ENCODE assay signal across 16 cellular contexts in the genomic region with DNA sequence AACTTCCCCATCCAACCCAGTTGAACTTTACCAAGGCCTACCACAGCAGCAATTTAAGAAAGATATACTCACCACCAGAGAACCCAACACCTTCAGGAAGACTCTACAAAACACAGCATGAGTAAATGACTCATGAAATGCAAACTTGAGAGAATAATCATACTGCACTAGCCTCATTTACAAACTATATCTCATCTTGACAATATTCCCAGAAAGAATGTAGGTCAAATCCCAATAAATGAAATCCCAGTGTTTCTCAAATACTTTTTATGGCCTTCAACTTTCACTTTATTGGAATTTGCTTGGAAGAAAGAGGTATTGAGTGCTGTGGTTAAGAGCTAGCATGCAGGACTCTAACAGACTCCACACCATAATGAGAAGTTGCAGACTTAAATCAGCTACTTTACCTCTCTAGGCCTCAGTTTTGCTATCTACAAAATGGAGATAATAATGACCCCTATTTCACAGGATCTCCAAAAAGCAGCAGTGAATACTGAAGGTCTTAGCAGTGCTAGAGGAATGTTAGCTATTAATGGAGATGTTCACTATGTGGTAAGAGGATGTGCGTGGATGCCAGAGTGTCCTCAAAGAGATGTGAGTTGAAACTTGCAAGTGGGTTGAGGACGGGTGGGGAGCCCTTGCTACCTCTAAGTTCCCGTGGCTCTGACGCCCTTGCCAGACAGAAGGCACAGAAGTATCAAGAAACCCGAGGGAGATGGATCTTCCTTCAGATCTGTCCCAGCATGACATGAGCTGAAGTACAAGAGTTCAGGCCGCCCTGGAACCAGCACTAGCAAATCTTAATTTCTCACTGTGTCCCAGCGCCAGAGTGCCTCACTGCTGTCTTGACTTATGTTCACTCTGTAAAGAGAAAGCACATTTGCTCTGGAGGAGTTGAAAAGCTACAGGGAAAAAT. TPM values are rescaled to one million over a fixed set of nuclear protein-coding genes. Genes with fewer than 3 reads are reported as not detected.
A peak's percentile ranks its signal among the peaks of the same experiment; 100 is the strongest.
DNase-seq lines count a peak whose midpoint lies in the region; ATAC-seq and TF ChIP-seq lines count a peak whose summit lies in the region.
"Had no signal": no experiment of that assay in that cellular context is flagged by ENCODE, and none has a peak within 500 bp of the region (broad histone marks: within the 10 kb centered on the region; RNA-seq: fewer than 3 reads in every experiment).

No MANE protein-coding gene starts in this region.

- no peak for DNase-seq in activated naive CD4-positive, alpha-beta T cell treated with anti-CD3 and anti-CD28 coated beads for 36 hours
- no peak for DNase-seq in activated naive CD4-positive, alpha-beta T cell treated with Interleukin-2 at 50 U/mL for 16 hours
- no peak for DNase-seq in T-helper 2 cell treated with Interferon-gamma antibody and Interleukin-4, amounts not matched to agents 5 μg/mL and 100 μg/mL, for 36 hours (ENCODE audit: low spot score)
- no peak for DNase-seq in epithelial cell of prostate (ENCODE audit: low read depth, low spot score)
- no peak for DNase-seq in stimulated activated naive CD8-positive, alpha-beta T cell treated with anti-CD3 and anti-CD28 coated beads, Interleukin-15, amount 100 ng/mL, for 72 hours
- no peak for DNase-seq in dorsolateral prefrontal cortex
- DNase-seq in pons (ENCODE audit: low spot score) = no peak
- DNase-seq: activated CD4-positive, alpha-beta T cell treated with anti-CD3 and anti-CD28 coated beads for 48 hours; kidney; MM.1S; NCI-H446; nucleus accumbens; stimulated activated naive CD4-positive, alpha-beta T cell treated with Interleukin-2 at 50 U/mL for 16 hours had no signal

- H3K27me3 ChIP-seq in dorsolateral prefrontal cortex = no peaks in the 10 kb centered on the region
- H3K27me3 ChIP-seq: BLaER1 treated with 17β-estradiol and CSF1 and Interleukin-3, amounts not matched to agents 10 nM and 100 nM had no signal

- H3K4me3 Mint-ChIP-seq in activated naive CD4-positive, alpha-beta T cell treated with anti-CD3 and anti-CD28 coated beads for 36 hours = no peak overlapping the region
- peak overlapping the region; percentile 33 for H3K4me3 Mint-ChIP-seq in T-helper 2 cell treated with Interferon-gamma antibody and Interleukin-4, amounts not matched to agents 5 μg/mL and 100 μg/mL, for 36 hours
- H3K4me3 Mint-ChIP-seq in stimulated activated naive CD8-positive, alpha-beta T cell treated with anti-CD3 and anti-CD28 coated beads, Interleukin-15, amount 100 ng/mL, for 72 hours = peak overlapping the region; percentile 47 to 53

- H3K4me3 ChIP-seq in dorsolateral prefrontal cortex = no peak overlapping the region
- H3K4me3 ChIP-seq: BLaER1 treated with 17β-estradiol and CSF1 and Interleukin-3, amounts not matched to agents 10 nM and 100 nM had no signal

- ATAC-seq in stimulated activated naive CD8-positive, alpha-beta T cell treated with anti-CD3 and anti-CD28 coated beads, Interleukin-15, amount 100 ng/mL, for 72 hours = peak; percentile 70
- no peak for ATAC-seq in HG03025 (IDR thresholded peaks at IDR 0.05; ENCODE audit: low FRiP score, unreplicated experiment)
- ATAC-seq: Right ventricle myocardium inferior had no signal

- no peaks in the 10 kb centered on the region for H3K9me3 Mint-ChIP-seq in activated naive CD4-positive, alpha-beta T cell treated with anti-CD3 and anti-CD28 coated beads for 36 hours
- no peaks in the 10 kb centered on the region for H3K9me3 Mint-ChIP-seq in T-helper 2 cell treated with Interferon-gamma antibody and Interleukin-4, amounts not matched to agents 5 μg/mL and 100 μg/mL, for 36 hours
- no peaks in the 10 kb centered on the region for H3K9me3 Mint-ChIP-seq in stimulated activated naive CD8-positive, alpha-beta T cell treated with anti-CD3 and anti-CD28 coated beads, Interleukin-15, amount 100 ng/mL, for 72 hours

- no peak for TF ChIP-seq CTCF in dorsolateral prefrontal cortex (IDR thresholded peaks at IDR 0.05 in 54 of 56, conservative IDR thresholded peaks at IDR 0.05 in 2 of 56; ENCODE audit: low read depth in 1 of 56, partially characterized antibody in 56 of 56)

- peaks cover 82% of the 10 kb centered on the region for H3K4me1 Mint-ChIP-seq in activated naive CD4-positive, alpha-beta T cell treated with anti-CD3 and anti-CD28 coated beads for 36 hours (ENCODE audit: low read depth)
- H3K4me1 Mint-ChIP-seq in T-helper 2 cell treated with Interferon-gamma antibody and Interleukin-4, amounts not matched to agents 5 μg/mL and 100 μg/mL, for 36 hours (ENCODE audit: low read depth) = peaks cover 69% of the 10 kb centered on the region
- H3K4me1 Mint-ChIP-seq in stimulated activated naive CD8-positive, alpha-beta T cell treated with anti-CD3 and anti-CD28 coated beads, Interleukin-15, amount 100 ng/mL, for 72 hours = peaks cover 81% of the 10 kb centered on the region

- peaks cover 31% of the 10 kb centered on the region for H3K36me3 Mint-ChIP-seq in activated naive CD4-positive, alpha-beta T cell treated with anti-CD3 and anti-CD28 coated beads for 36 hours (ENCODE audit: low read depth)
- peaks cover 29% of the 10 kb centered on the region for H3K36me3 Mint-ChIP-seq in T-helper 2 cell treated with Interferon-gamma antibody and Interleukin-4, amounts not matched to agents 5 μg/mL and 100 μg/mL, for 36 hours (ENCODE audit: low read depth)

- intact Hi-C loops in activated naive CD4-positive, alpha-beta T cell treated with anti-CD3 and anti-CD28 coated beads for 36 hours (cut with micrococcal nuclease) = loop anchor here (1.0 kb wide), 2 partner anchors 11 to 25 kb away; no protein-coding TSS in a partner anchor
- intact Hi-C loops in dorsolateral prefrontal cortex (cut with DNase I) = no loop called here

- CTCF ChIA-PET in activated naive CD4-positive, alpha-beta T cell treated with anti-CD3 and anti-CD28 coated beads for 36 hours (lab: Charles Lee) = interaction anchor here (0.6 to 2.3 kb wide), 6 partner anchors 9 to 230 kb away, joined by 3 to 5 read pairs (median 4); no protein-coding TSS in a partner anchor

- H3K27ac Mint-ChIP-seq in activated naive CD4-positive, alpha-beta T cell treated with anti-CD3 and anti-CD28 coated beads for 36 hours = peak overlapping the region; percentile 86
- peak overlapping the region; percentile 81 for H3K27ac Mint-ChIP-seq in T-helper 2 cell treated with Interferon-gamma antibody and Interleukin-4, amounts not matched to agents 5 μg/mL and 100 μg/mL, for 36 hours
- H3K27ac Mint-ChIP-seq in stimulated activated naive CD8-positive, alpha-beta T cell treated with anti-CD3 and anti-CD28 coated beads, Interleukin-15, amount 100 ng/mL, for 72 hours = peak overlapping the region; percentile 20 to 88

- H3K27me3 Mint-ChIP-seq in activated naive CD4-positive, alpha-beta T cell treated with anti-CD3 and anti-CD28 coated beads for 36 hours (ENCODE audit: low read depth) = no peaks in the 10 kb centered on the region
- no peaks in the 10 kb centered on the region for H3K27me3 Mint-ChIP-seq in T-helper 2 cell treated with Interferon-gamma antibody and Interleukin-4, amounts not matched to agents 5 μg/mL and 100 μg/mL, for 36 hours (ENCODE audit: low read depth)
- no peaks in the 10 kb centered on the region for H3K27me3 Mint-ChIP-seq in stimulated activated naive CD8-positive, alpha-beta T cell treated with anti-CD3 and anti-CD28 coated beads, Interleukin-15, amount 100 ng/mL, for 72 hours

- peak overlapping the region; percentile 55 for H3K27ac ChIP-seq in epithelial cell of prostate
- H3K27ac ChIP-seq in dorsolateral prefrontal cortex = peak overlapping the region in 13 of 59 donors; percentile 0 to 82 (median 32)
- H3K27ac ChIP-seq: BLaER1 treated with 17β-estradiol and CSF1 and Interleukin-3, amounts not matched to agents 10 nM and 100 nM had no signal

RNA-seq across cellular contexts. Expression of a gene that starts 59.7 kb away (rescaled TPM):
- 100 to 1,000 TPM; 236 to 244 TPM for total RNA-seq in activated naive CD4-positive, alpha-beta T cell treated with anti-CD3 and anti-CD28 coated beads for 36 hours
- total RNA-seq in dorsolateral prefrontal cortex = 100 to 1,000 TPM; 174 to 413 (median 233) TPM
